Comparison of ENCODE assay signal across 10 cellular contexts in genomic region chr4:102439835-102440234, GRCh38.
A peak's percentile ranks its signal among the peaks of the same experiment; 100 is the strongest.
DNase-seq lines count a peak whose midpoint lies in the region; ATAC-seq and TF ChIP-seq lines count a peak whose summit lies in the region.
"Had no signal": no experiment of that assay in that cellular context is flagged by ENCODE, and none has a peak within 500 bp of the region (broad histone marks: within the 10 kb centered on the region; RNA-seq: fewer than 3 reads in every experiment).

No MANE protein-coding gene starts in this region.

- H3K27me3 ChIP-seq in RWPE2 (ENCODE audit: insufficient read depth, poor library complexity, severe bottlenecking) = no peaks in the 10 kb centered on the region
- H3K27me3 ChIP-seq in WERI-Rb-1 (ENCODE audit: insufficient read depth, low read depth, severe bottlenecking) = no peaks in the 10 kb centered on the region

- POLR2A ChIA-PET in RWPE1 (lab: Yijun Ruan, JAX; ENCODE audit: low non-redundant PET) = no interaction called here

- H3K27ac Mint-ChIP-seq in osteocyte (ENCODE audit: unreplicated experiment) = peak overlapping the region; percentile 94
- H3K27ac Mint-ChIP-seq: activated naive CD8-positive, alpha-beta T cell treated with anti-CD3 and anti-CD28 coated beads, Interleukin-2, amount 50 U/mL, for 24 hours had no signal

- DNase-seq in AG09309 (ENCODE audit: low read depth) (peak; percentile 76), RWPE2 (ENCODE audit: low spot score) (no peak), fibroblast of the aortic adventitia (ENCODE audit: low read depth) (peak; percentile 86), osteocyte (ENCODE audit: extremely low spot score, unreplicated experiment) (no peak), WERI-Rb-1 (no peak), inferior parietal cortex (ENCODE audit: extremely low spot score) (no peak), RWPE1 (ENCODE audit: low spot score) (no peak)
- DNase-seq: activated CD4-positive, CD25-positive, alpha-beta regulatory T cell treated with anti-CD3 and anti-CD28 coated beads, Interleukin-2, amount 50 U/mL, for 72 hours; activated naive CD8-positive, alpha-beta T cell treated with anti-CD3 and anti-CD28 coated beads, Interleukin-2, amount 50 U/mL, for 24 hours had no signal

- no peak overlapping the region for H3K4me3 Mint-ChIP-seq in osteocyte (ENCODE audit: unreplicated experiment)
- H3K4me3 Mint-ChIP-seq: activated naive CD8-positive, alpha-beta T cell treated with anti-CD3 and anti-CD28 coated beads, Interleukin-2, amount 50 U/mL, for 24 hours had no signal

- H3K4me1 ChIP-seq in RWPE2 (ENCODE audit: insufficient read depth, poor library complexity, severe bottlenecking) = peaks cover 15% of the 10 kb centered on the region

- H3K9me3 ChIP-seq in RWPE2 (ENCODE audit: severe bottlenecking) (no peaks in the 10 kb centered on the region), WERI-Rb-1 (ENCODE audit: severe bottlenecking) (no peaks in the 10 kb centered on the region)

- ATAC-seq in RWPE2 (ENCODE audit: low read depth) (peak; percentile 64; the same call in 2 of the 3 replicates), HG02840 (IDR thresholded peaks at IDR 0.05; ENCODE audit: low FRiP score, unreplicated experiment) (no peak)
- ATAC-seq: activated naive CD8-positive, alpha-beta T cell treated with anti-CD3 and anti-CD28 coated beads, Interleukin-2, amount 50 U/mL, for 24 hours had no signal

- no peak overlapping the region for H3K4me3 ChIP-seq in AG09309 (ENCODE audit: control insufficient read depth, low read depth, low read length)
- H3K4me3 ChIP-seq in RWPE2 (ENCODE audit: severe bottlenecking) = no peak overlapping the region
- H3K4me3 ChIP-seq in fibroblast of the aortic adventitia (ENCODE audit: low read depth, low read length) = no peak overlapping the region
- no peak overlapping the region for H3K4me3 ChIP-seq in WERI-Rb-1 (ENCODE audit: low read depth, low read length)

- H3K27ac ChIP-seq in RWPE2 (ENCODE audit: poor library complexity, severe bottlenecking) (peak overlapping the region; percentile 17), WERI-Rb-1 (no peak overlapping the region), RWPE1 (no peak overlapping the region)

- H3K36me3 Mint-ChIP-seq in osteocyte (ENCODE audit: unreplicated experiment) = no peaks in the 10 kb centered on the region

- H3K4me1 Mint-ChIP-seq in osteocyte (ENCODE audit: unreplicated experiment) = peaks cover 17% of the 10 kb centered on the region
- H3K4me1 Mint-ChIP-seq: activated naive CD8-positive, alpha-beta T cell treated with anti-CD3 and anti-CD28 coated beads, Interleukin-2, amount 50 U/mL, for 24 hours had no signal

- H3K9me3 Mint-ChIP-seq in osteocyte (ENCODE audit: unreplicated experiment) = no peaks in the 10 kb centered on the region

- TF ChIP-seq CTCF in AG09309 (IDR thresholded peaks at IDR 0.05; ENCODE audit: control insufficient read depth, insufficient read depth, low read depth, low read length, missing control alignments) (no peak), RWPE2 (IDR thresholded peaks at IDR 0.05; ENCODE audit: poor library complexity, severe bottlenecking) (no peak), fibroblast of the aortic adventitia (IDR thresholded peaks at IDR 0.05; ENCODE audit: insufficient read depth, low read length) (no peak), osteocyte (IDR thresholded peaks at IDR 0.05) (no peak), WERI-Rb-1 (IDR thresholded peaks at IDR 0.05; ENCODE audit: low read depth, low read length) (no peak), RWPE1 (conservative IDR thresholded peaks at IDR 0.05; ENCODE audit: low read depth) (no peak)

- CTCF ChIA-PET in RWPE1 (lab: Yijun Ruan, JAX) = no interaction called here

- no peaks in the 10 kb centered on the region for H3K36me3 ChIP-seq in RWPE2 (ENCODE audit: low read depth)
- H3K36me3 ChIP-seq in WERI-Rb-1 = no peaks in the 10 kb centered on the region

- peaks cover 2% of the 10 kb centered on the region for H3K27me3 Mint-ChIP-seq in osteocyte (ENCODE audit: unreplicated experiment)

Comparison
In these comparisons a context has a peak if more than half of its experiments do, and no peak if none do; other contexts are left out.
1. DNase-seq: peak in AG09309 (single experiment) and fibroblast of the aortic adventitia (single experiment); none in RWPE2 (single experiment), osteocyte (single experiment), WERI-Rb-1 (single experiment), inferior parietal cortex (single experiment) and RWPE1 (single experiment).